Comparison of ENCODE assay signal across 10 cellular contexts in genomic region chr7:98399462-98399861, GRCh38. TPM values are rescaled to one million over a fixed set of nuclear protein-coding genes. Genes with fewer than 3 reads are reported as not detected.
DNase-seq lines count a peak whose midpoint lies in the region; ATAC-seq and TF ChIP-seq lines count a peak whose summit lies in the region.
"Had no signal": no experiment of that assay in that cellular context is flagged by ENCODE, and none has a peak within 500 bp of the region (broad histone marks: within the 10 kb centered on the region; RNA-seq: fewer than 3 reads in every experiment).

No MANE protein-coding gene starts in this region.

- no TSS peak for BruUV-seq in Caco-2 (replicated peaks; lab: Mats Ljungman, UMichigan)

- TF ChIP-seq CTCF in Caco-2 (IDR thresholded peaks at IDR 0.05; ENCODE audit: insufficient read depth in 1 of 2, low read depth in 1 of 2, low read length in 1 of 2, severe bottlenecking in 1 of 2, unreplicated experiment in 1 of 2) (no peak), colonic mucosa (IDR thresholded peaks at IDR 0.05) (no peak)

- ATAC-seq in naive thymus-derived CD8-positive, alpha-beta T cell = no peak
- no peak for ATAC-seq in HG03378 (IDR thresholded peaks at IDR 0.05; ENCODE audit: unreplicated experiment)

- no peaks in the 10 kb centered on the region for H3K27me3 Mint-ChIP-seq in Caco-2 (ENCODE audit: insufficient read depth, unreplicated experiment)
- H3K27me3 Mint-ChIP-seq in naive thymus-derived CD8-positive, alpha-beta T cell = peaks cover 0 to 18% (median 9%) of the 10 kb centered on the region in 5 donors

- POLR2A ChIA-PET in Caco-2 (lab: Charles Lee) = interaction anchor here (0.6 kb wide), 1 partner anchor 39 kb away, joined by 7 read pairs; no protein-coding TSS in a partner anchor
- POLR2A ChIA-PET in naive thymus-derived CD8-positive, alpha-beta T cell (lab: Charles Lee) = no interaction called here

- intact Hi-C loops in Caco-2 (cut with micrococcal nuclease; ENCODE audit: unreplicated experiment) = no loop called here
- intact Hi-C loops in colonic mucosa (cut with DNase I) = no loop called here

- H3K36me3 Mint-ChIP-seq in Caco-2 (ENCODE audit: insufficient read depth, unreplicated experiment) = peaks cover 51% of the 10 kb centered on the region
- H3K36me3 Mint-ChIP-seq in naive thymus-derived CD8-positive, alpha-beta T cell = no peaks in the 10 kb centered on the region

- no peaks in the 10 kb centered on the region; the same call in 1 of the 2 replicates for H3K36me3 ChIP-seq in Caco-2 (ENCODE audit: control insufficient read depth, insufficient read depth, low read length)
- no peaks in the 10 kb centered on the region for H3K36me3 ChIP-seq in MG63
- H3K36me3 ChIP-seq in colonic mucosa = no peaks in the 10 kb centered on the region
- H3K36me3 ChIP-seq: neutrophil had no signal

- H3K9ac ChIP-seq in colonic mucosa (ENCODE audit: low read depth in 2 of 2, low read length in 2 of 2) = peak overlapping the region; percentile 66 to 99

- peak overlapping the region; percentile 75 for H3K4me3 Mint-ChIP-seq in Caco-2 (ENCODE audit: unreplicated experiment)
- H3K4me3 Mint-ChIP-seq in naive thymus-derived CD8-positive, alpha-beta T cell = peak overlapping the region; percentile 40 to 75 (median 60)

- DNase-seq in Caco-2 (no peak), MG63 (no peak), colonic mucosa (no peak), DMS79 (lab: John Stamatoyannopoulos, UW) (no peak), HPDE6-E6E7 (ENCODE audit: extremely low spot score) (no peak)
- no peak for DNase-seq in naive thymus-derived CD8-positive, alpha-beta T cell
- no peak for DNase-seq in activated effector memory CD4-positive, alpha-beta T cell treated with anti-CD3 and anti-CD28 coated beads, Interleukin-2, amount 50 U/mL, for 16 hours
- DNase-seq: NCI-H1092 treated with DMSO at 0.1 percent for 48 hours had no signal

- H3K4me1 Mint-ChIP-seq in Caco-2 (ENCODE audit: low read depth, unreplicated experiment) = peaks cover 17% of the 10 kb centered on the region
- H3K4me1 Mint-ChIP-seq in naive thymus-derived CD8-positive, alpha-beta T cell = peaks cover 2 to 10% (median 7%) of the 10 kb centered on the region in 4 donors

- peaks cover 27% of the 10 kb centered on the region for H3K4me1 ChIP-seq in Caco-2
- peaks cover 6% of the 10 kb centered on the region for H3K4me1 ChIP-seq in colonic mucosa

- H3K27me3 ChIP-seq in Caco-2 (replicated peaks; ENCODE audit: control insufficient read depth, insufficient read depth, low read length) (no peaks in the 10 kb centered on the region), MG63 (no peaks in the 10 kb centered on the region), colonic mucosa (no peaks in the 10 kb centered on the region)

- H3K27ac ChIP-seq in colonic mucosa = peak overlapping the region; percentile 76
- H3K27ac ChIP-seq: neutrophil had no signal

- no peaks in the 10 kb centered on the region for H3K9me3 Mint-ChIP-seq in Caco-2 (ENCODE audit: unreplicated experiment)
- peaks cover 0 to 2% (median 0%) of the 10 kb centered on the region in 9 donors for H3K9me3 Mint-ChIP-seq in naive thymus-derived CD8-positive, alpha-beta T cell

- no peak overlapping the region; the same call in 1 of the 2 replicates for H3K4me3 ChIP-seq in Caco-2 (ENCODE audit: low read depth, low read length)
- peak overlapping the region; percentile 41 for H3K4me3 ChIP-seq in MG63
- peak overlapping the region; percentile 45 for H3K4me3 ChIP-seq in colonic mucosa

- peak overlapping the region; percentile 67 for H3K27ac Mint-ChIP-seq in Caco-2 (ENCODE audit: unreplicated experiment)
- H3K27ac Mint-ChIP-seq in naive thymus-derived CD8-positive, alpha-beta T cell = peak overlapping the region in 4 of 10 donors; percentile 8 to 70 (median 36)

- CTCF ChIA-PET in Caco-2 (lab: Charles Lee) = no interaction called here

- H3K9me3 ChIP-seq in Caco-2 = peaks cover 12% of the 10 kb centered on the region
- H3K9me3 ChIP-seq in MG63 = no peaks in the 10 kb centered on the region
- H3K9me3 ChIP-seq in colonic mucosa = no peaks in the 10 kb centered on the region
- H3K9me3 ChIP-seq: neutrophil had no signal

RNA-seq across cellular contexts. Expression of gene BAIAP2L1, which starts 1.4 kb away (rescaled TPM):
- 60.9 and 66.9 TPM in 2 replicates for total RNA-seq in Caco-2 (2022)
- 9.6 and 11.0 TPM in 2 replicates for total RNA-seq in MG63 (2014; rRNA removed; shearing (Covaris generic); ENCODE audit: low replicate concordance)
- 10 to 100 TPM; 63.9 to 66.2 TPM for total RNA-seq in colonic mucosa
- total RNA-seq in naive thymus-derived CD8-positive, alpha-beta T cell = under 1 TPM; 0.44 to 0.47 TPM
- under 1 TPM; 0.06 to 0.85 (median 0.34) TPM for polyA plus RNA-seq in naive thymus-derived CD8-positive, alpha-beta T cell
